In the genomic region with DNA sequence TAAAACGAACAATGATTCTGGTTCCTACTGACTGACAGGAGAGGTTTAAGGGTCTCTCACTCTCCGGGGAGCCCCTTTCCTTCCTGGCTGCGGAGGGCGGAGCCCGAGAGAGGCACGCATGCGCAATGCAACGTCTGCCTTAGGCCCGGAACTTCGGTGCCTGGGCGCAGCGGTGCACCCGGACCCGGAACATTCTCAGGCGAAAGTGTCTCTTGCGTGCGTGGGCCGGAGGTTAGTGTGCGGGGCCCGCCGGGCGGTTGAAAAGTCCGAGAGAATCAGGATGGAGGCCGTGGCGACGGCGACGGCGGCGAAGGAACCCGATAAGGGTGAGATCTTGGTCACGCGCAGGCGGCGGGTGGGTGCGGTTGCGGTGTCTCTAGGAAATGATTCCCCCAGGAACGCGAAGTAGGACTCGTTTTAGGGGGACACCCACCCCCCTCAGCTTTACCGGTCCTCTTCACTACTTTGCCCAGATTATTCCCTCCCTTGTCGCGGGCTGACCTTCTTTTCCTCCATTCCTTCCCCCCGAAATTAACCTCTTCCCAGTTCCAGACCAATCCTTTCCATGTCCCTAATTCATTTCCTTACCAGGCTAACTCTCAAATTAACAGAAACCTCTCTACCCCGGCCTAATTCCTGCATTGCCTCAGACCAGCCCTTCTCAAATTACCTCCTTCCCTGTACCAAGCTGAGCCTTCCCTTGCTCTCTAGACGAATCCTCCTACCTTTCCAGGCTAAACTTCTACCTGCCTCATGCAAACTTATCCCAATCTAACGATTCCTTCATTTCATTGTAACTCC, we compare ENCODE assay signal across 1 cellular context.
A peak's percentile ranks its signal among the peaks of the same experiment; 100 is the strongest.
TF ChIP-seq lines count a peak whose summit lies in the region.

A gene (plus strand): TSS at position 142 of the 801 bp plus-strand sequence. CDS start 139 bp downstream, at position 281.

TF ChIP-seq in GM12878, 131 proteins besides CTCF, POLR2A, EP300 and RAD21 (continued from another document):
- TF ChIP-seq, protein P1, sequence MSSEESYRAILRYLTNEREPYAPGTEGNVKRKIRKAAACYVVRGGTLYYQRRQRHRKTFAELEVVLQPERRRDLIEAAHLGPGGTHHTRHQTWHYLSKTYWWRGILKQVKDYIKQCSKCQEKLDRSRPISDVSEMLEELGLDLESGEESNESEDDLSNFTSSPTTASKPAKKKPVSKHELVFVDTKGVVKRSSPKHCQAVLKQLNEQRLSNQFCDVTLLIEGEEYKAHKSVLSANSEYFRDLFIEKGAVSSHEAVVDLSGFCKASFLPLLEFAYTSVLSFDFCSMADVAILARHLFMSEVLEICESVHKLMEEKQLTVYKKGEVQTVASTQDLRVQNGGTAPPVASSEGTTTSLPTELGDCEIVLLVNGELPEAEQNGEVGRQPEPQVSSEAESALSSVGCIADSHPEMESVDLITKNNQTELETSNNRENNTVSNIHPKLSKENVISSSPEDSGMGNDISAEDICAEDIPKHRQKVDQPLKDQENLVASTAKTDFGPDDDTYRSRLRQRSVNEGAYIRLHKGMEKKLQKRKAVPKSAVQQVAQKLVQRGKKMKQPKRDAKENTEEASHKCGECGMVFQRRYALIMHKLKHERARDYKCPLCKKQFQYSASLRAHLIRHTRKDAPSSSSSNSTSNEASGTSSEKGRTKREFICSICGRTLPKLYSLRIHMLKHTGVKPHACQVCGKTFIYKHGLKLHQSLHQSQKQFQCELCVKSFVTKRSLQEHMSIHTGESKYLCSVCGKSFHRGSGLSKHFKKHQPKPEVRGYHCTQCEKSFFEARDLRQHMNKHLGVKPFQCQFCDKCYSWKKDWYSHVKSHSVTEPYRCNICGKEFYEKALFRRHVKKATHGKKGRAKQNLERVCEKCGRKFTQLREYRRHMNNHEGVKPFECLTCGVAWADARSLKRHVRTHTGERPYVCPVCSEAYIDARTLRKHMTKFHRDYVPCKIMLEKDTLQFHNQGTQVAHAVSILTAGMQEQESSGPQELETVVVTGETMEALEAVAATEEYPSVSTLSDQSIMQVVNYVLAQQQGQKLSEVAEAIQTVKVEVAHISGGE (CRISPR knock-in tag; IDR thresholded peaks at IDR 0.05): peak; percentile 93
- TF ChIP-seq CHD4 (IDR thresholded peaks at IDR 0.05) (no peak), CHD2 (IDR thresholded peaks at IDR 0.05; ENCODE audit: borderline replicate concordance, low read depth, low read length) (peak; percentile 52), SUPT20H (IDR thresholded peaks at IDR 0.05; ENCODE audit: borderline replicate concordance, control insufficient read depth, low read depth, low read length) (no peak), HDAC6 (IDR thresholded peaks at IDR 0.05; ENCODE audit: unreplicated experiment) (no peak), NR2C1 (IDR thresholded peaks at IDR 0.05) (peak; percentile 79), RFX5 (IDR thresholded peaks at IDR 0.05; ENCODE audit: low read depth, low read length) (no peak), RUNX3 (IDR thresholded peaks at IDR 0.05; ENCODE audit: low read length) (peak; percentile 97), HDAC2 (IDR thresholded peaks at IDR 0.05) (no peak), MTA3 (IDR thresholded peaks at IDR 0.05; ENCODE audit: borderline replicate concordance, low read length) (peak; percentile 83; the same call in 1 of the 2 replicates), TCF3 (IDR thresholded peaks at IDR 0.05; ENCODE audit: borderline replicate concordance, insufficient read depth, low read depth, low read length) (no peak), CREB1 (IDR thresholded peaks at IDR 0.05; ENCODE audit: low read depth) (peak; percentile 49; the same call in 1 of the 2 replicates), TCF12 (IDR thresholded peaks at IDR 0.05; ENCODE audit: low read depth, low read length) (peak; percentile 48; the same call in 1 of the 2 replicates), POLR2AphosphoS2 (IDR thresholded peaks at IDR 0.05; ENCODE audit: low read depth, low read length) (peak; percentile 94)
- TF ChIP-seq, protein P2, sequence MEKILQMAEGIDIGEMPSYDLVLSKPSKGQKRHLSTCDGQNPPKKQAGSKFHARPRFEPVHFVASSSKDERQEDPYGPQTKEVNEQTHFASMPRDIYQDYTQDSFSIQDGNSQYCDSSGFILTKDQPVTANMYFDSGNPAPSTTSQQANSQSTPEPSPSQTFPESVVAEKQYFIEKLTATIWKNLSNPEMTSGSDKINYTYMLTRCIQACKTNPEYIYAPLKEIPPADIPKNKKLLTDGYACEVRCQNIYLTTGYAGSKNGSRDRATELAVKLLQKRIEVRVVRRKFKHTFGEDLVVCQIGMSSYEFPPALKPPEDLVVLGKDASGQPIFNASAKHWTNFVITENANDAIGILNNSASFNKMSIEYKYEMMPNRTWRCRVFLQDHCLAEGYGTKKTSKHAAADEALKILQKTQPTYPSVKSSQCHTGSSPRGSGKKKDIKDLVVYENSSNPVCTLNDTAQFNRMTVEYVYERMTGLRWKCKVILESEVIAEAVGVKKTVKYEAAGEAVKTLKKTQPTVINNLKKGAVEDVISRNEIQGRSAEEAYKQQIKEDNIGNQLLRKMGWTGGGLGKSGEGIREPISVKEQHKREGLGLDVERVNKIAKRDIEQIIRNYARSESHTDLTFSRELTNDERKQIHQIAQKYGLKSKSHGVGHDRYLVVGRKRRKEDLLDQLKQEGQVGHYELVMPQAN (conservative IDR thresholded peaks at IDR 0.05): peak; percentile 93
- TF ChIP-seq, protein P3, sequence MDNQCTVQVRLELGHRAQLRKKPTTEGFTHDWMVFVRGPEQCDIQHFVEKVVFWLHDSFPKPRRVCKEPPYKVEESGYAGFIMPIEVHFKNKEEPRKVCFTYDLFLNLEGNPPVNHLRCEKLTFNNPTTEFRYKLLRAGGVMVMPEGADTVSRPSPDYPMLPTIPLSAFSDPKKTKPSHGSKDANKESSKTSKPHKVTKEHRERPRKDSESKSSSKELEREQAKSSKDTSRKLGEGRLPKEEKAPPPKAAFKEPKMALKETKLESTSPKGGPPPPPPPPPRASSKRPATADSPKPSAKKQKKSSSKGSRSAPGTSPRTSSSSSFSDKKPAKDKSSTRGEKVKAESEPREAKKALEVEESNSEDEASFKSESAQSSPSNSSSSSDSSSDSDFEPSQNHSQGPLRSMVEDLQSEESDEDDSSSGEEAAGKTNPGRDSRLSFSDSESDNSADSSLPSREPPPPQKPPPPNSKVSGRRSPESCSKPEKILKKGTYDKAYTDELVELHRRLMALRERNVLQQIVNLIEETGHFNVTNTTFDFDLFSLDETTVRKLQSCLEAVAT (IDR thresholded peaks at IDR 0.05): peak; percentile 95
- TF ChIP-seq, protein P4, sequence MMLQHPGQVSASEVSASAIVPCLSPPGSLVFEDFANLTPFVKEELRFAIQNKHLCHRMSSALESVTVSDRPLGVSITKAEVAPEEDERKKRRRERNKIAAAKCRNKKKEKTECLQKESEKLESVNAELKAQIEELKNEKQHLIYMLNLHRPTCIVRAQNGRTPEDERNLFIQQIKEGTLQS (IDR thresholded peaks at IDR 0.05; ENCODE audit: borderline replicate concordance, extremely low read depth, low read depth, low read length): no peak
- TF ChIP-seq, protein P5, sequence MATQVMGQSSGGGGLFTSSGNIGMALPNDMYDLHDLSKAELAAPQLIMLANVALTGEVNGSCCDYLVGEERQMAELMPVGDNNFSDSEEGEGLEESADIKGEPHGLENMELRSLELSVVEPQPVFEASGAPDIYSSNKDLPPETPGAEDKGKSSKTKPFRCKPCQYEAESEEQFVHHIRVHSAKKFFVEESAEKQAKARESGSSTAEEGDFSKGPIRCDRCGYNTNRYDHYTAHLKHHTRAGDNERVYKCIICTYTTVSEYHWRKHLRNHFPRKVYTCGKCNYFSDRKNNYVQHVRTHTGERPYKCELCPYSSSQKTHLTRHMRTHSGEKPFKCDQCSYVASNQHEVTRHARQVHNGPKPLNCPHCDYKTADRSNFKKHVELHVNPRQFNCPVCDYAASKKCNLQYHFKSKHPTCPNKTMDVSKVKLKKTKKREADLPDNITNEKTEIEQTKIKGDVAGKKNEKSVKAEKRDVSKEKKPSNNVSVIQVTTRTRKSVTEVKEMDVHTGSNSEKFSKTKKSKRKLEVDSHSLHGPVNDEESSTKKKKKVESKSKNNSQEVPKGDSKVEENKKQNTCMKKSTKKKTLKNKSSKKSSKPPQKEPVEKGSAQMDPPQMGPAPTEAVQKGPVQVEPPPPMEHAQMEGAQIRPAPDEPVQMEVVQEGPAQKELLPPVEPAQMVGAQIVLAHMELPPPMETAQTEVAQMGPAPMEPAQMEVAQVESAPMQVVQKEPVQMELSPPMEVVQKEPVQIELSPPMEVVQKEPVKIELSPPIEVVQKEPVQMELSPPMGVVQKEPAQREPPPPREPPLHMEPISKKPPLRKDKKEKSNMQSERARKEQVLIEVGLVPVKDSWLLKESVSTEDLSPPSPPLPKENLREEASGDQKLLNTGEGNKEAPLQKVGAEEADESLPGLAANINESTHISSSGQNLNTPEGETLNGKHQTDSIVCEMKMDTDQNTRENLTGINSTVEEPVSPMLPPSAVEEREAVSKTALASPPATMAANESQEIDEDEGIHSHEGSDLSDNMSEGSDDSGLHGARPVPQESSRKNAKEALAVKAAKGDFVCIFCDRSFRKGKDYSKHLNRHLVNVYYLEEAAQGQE (IDR thresholded peaks at IDR 0.05; ENCODE audit: low read depth, low read length): no peak
- TF ChIP-seq, protein P6, sequence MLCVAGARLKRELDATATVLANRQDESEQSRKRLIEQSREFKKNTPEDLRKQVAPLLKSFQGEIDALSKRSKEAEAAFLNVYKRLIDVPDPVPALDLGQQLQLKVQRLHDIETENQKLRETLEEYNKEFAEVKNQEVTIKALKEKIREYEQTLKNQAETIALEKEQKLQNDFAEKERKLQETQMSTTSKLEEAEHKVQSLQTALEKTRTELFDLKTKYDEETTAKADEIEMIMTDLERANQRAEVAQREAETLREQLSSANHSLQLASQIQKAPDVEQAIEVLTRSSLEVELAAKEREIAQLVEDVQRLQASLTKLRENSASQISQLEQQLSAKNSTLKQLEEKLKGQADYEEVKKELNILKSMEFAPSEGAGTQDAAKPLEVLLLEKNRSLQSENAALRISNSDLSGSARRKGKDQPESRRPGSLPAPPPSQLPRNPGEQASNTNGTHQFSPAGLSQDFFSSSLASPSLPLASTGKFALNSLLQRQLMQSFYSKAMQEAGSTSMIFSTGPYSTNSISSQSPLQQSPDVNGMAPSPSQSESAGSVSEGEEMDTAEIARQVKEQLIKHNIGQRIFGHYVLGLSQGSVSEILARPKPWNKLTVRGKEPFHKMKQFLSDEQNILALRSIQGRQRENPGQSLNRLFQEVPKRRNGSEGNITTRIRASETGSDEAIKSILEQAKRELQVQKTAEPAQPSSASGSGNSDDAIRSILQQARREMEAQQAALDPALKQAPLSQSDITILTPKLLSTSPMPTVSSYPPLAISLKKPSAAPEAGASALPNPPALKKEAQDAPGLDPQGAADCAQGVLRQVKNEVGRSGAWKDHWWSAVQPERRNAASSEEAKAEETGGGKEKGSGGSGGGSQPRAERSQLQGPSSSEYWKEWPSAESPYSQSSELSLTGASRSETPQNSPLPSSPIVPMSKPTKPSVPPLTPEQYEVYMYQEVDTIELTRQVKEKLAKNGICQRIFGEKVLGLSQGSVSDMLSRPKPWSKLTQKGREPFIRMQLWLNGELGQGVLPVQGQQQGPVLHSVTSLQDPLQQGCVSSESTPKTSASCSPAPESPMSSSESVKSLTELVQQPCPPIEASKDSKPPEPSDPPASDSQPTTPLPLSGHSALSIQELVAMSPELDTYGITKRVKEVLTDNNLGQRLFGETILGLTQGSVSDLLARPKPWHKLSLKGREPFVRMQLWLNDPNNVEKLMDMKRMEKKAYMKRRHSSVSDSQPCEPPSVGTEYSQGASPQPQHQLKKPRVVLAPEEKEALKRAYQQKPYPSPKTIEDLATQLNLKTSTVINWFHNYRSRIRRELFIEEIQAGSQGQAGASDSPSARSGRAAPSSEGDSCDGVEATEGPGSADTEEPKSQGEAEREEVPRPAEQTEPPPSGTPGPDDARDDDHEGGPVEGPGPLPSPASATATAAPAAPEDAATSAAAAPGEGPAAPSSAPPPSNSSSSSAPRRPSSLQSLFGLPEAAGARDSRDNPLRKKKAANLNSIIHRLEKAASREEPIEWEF (IDR thresholded peaks at IDR 0.05; ENCODE audit: insufficient replicate concordance, low read depth, low read length): no peak
